8 cellular contexts compared by ENCODE assay signal in the genomic region with DNA sequence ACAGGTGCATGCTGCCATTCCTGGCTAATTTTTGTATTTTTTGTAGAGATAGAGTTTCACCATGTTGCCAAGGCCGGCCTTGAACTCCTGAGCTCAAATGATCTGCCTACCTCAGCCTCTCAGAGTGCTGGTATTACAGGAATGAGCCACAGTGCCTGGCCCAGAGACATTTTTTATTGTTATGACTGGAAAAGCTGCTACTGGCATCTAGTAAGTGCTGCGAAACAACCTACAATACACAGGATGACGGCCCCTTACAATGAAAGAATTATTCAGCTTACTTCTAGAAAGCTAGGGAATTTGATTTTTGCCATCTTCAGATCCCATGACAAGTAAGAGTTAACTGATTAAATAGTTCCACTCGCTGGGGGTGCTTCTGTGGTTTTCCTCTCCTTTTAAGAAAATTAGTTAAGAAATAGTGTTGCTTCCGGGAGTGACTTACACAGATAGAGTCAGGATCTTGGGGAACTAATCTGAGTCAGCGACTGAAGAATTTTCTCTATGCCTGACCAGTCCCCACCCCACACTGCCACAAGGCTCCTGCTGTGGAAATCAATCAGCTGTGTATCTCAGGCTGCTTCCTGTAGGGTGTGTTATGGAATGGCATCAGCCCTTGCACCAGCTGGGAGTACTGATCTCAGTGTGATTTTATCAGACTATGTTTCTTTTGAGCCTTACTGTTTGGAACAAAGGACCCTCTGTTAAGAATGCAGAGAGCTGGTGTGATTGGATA.
DNase-seq lines count a peak whose midpoint lies in the region; ATAC-seq and TF ChIP-seq lines count a peak whose summit lies in the region.

No MANE protein-coding gene starts in this region.

- H2AFZ ChIP-seq in MM.1S (ENCODE audit: low read length) = no peak overlapping the region

- peak overlapping the region; percentile 62 for H3K4me2 ChIP-seq in MM.1S (ENCODE audit: low read depth, low read length)

- H3K4me3 Mint-ChIP-seq in activated T-cell treated with anti-CD3 and anti-CD28 coated beads, Interleukin-2, amount 50 U/mL, for 24 hours = peak overlapping the region; percentile 45

- peak overlapping the region; percentile 47; the same call in 1 of the 2 replicates for H3K27ac ChIP-seq in MM.1S (ENCODE audit: low read length)

- no peaks in the 10 kb centered on the region for H3K27me3 Mint-ChIP-seq in activated T-cell treated with anti-CD3 and anti-CD28 coated beads, Interleukin-2, amount 50 U/mL, for 24 hours

- peaks cover 23% of the 10 kb centered on the region for H3F3A ChIP-seq in MM.1S (ENCODE audit: insufficient read depth, low read length)

- H3K4me3 ChIP-seq in MM.1S (ENCODE audit: low read length) (peak overlapping the region; percentile 21; the same call in 1 of the 2 replicates), fibroblast of villous mesenchyme (ENCODE audit: low read depth, low read length) (no peak overlapping the region)

- no peak for TF ChIP-seq CTCF in MM.1S (IDR thresholded peaks at IDR 0.05; ENCODE audit: low read length)
- TF ChIP-seq CTCF in fibroblast of villous mesenchyme (IDR thresholded peaks at IDR 0.05; ENCODE audit: insufficient read depth, low read depth, low read length) = no peak
- no peak for TF ChIP-seq CTCF in omental fat pad (IDR thresholded peaks at IDR 0.05)

- H3K27ac Mint-ChIP-seq in activated T-cell treated with anti-CD3 and anti-CD28 coated beads, Interleukin-2, amount 50 U/mL, for 24 hours = peak overlapping the region; percentile 93

- no peaks in the 10 kb centered on the region for H4K20me1 ChIP-seq in MM.1S (ENCODE audit: insufficient read depth, low read length)

- peaks cover 52% of the 10 kb centered on the region for H3K4me1 ChIP-seq in MM.1S (ENCODE audit: low read length)

- no peaks in the 10 kb centered on the region for H3K9me2 ChIP-seq in MM.1S (replicated peaks; ENCODE audit: insufficient read depth, low read length)

- no peaks in the 10 kb centered on the region for H3K9me3 ChIP-seq in MM.1S (replicated peaks; ENCODE audit: insufficient read depth, low read length)

- peaks cover 63% of the 10 kb centered on the region for H3K4me1 Mint-ChIP-seq in activated T-cell treated with anti-CD3 and anti-CD28 coated beads, Interleukin-2, amount 50 U/mL, for 24 hours (ENCODE audit: low read depth)

- DNase-seq in GF-D8 (lab: John Stamatoyannopoulos, UW) (peak; percentile 90), MM.1S (peak; percentile 56), fibroblast of villous mesenchyme (ENCODE audit: low read depth) (peak; percentile 98), omental fat pad (ENCODE audit: low spot score) (peak; percentile 47)
- peak; percentile 41 for DNase-seq in activated T-cell treated with anti-CD3 and anti-CD28 coated beads, Interleukin-2, amount 50 U/mL, for 24 hours

- H3K27me3 ChIP-seq in MM.1S (replicated peaks; ENCODE audit: insufficient read depth, low read length) = no peaks in the 10 kb centered on the region

- no peaks in the 10 kb centered on the region; the same call in 1 of the 2 replicates for H3K36me3 ChIP-seq in MM.1S (replicated peaks; ENCODE audit: insufficient read depth, low read length)

- no peaks in the 10 kb centered on the region for H3K9me3 Mint-ChIP-seq in activated T-cell treated with anti-CD3 and anti-CD28 coated beads, Interleukin-2, amount 50 U/mL, for 24 hours

- ATAC-seq in omental fat pad (ENCODE audit: low FRiP score) (peak; percentile 96), HG03139 (IDR thresholded peaks at IDR 0.05; ENCODE audit: unreplicated experiment) (no peak), HG02970 (IDR thresholded peaks at IDR 0.05; ENCODE audit: low FRiP score, unreplicated experiment) (no peak), GM21447 (IDR thresholded peaks at IDR 0.05; ENCODE audit: unreplicated experiment) (no peak)

- H3K79me2 ChIP-seq in MM.1S (ENCODE audit: low read length) = peaks cover 94% of the 10 kb centered on the region

- no peak overlapping the region for H3K9ac ChIP-seq in MM.1S (ENCODE audit: low read length)

- peaks cover 21% of the 10 kb centered on the region for H3K36me3 Mint-ChIP-seq in activated T-cell treated with anti-CD3 and anti-CD28 coated beads, Interleukin-2, amount 50 U/mL, for 24 hours (ENCODE audit: low read depth)

Comparison
In these comparisons a context has a peak if more than half of its experiments do, and no peak if none do; other contexts are left out.
1. DNase-seq: peak in every context shown above with its lines; median percentile 98 in fibroblast of villous mesenchyme; 90 in GF-D8; 56 in MM.1S; 47 in omental fat pad; 41 in activated T-cell treated with anti-CD3 and anti-CD28 coated beads, Interleukin-2, amount 50 U/mL, for 24 hours.